8 cellular contexts compared by ENCODE assay signal in the genomic region with DNA sequence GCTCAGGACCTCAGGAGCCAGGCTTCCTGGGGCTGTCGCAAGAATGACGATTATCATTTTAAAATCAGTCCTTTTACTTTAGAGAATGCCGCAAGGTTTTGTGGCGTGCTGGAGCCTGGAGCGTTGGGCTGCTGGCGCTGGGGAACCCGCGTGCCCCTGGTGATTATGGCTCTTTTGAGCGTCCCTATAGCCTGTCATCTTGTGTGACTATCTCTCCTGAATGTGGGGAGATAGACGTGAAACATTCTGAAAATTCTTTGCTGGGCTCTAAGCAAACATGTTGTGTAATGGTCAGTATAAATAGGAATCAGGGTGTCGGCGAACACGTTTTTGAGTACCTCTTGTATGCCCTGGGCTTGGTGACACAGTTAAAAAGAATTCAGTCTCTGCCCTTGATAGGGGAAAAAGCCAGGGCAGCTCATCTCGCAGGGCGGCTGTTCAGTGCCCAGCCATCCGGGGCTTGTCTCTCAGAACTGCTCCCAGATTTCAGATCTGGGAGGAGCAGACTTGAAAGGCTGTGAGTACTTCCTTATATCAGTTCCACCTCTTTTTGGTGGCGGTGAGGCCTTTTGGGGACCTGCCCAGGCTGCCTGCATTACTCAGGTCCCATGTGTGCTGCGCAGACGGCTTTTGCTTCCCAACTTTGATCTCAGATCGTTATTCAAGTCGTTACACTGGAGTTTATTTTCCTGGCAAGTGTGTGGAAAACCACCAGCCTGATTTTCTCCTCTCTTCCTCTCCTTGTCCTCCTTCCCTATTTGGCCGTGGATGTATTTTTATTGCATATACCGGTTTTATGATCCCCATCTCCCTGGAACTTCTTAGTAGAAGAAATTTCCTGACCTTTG. TPM values are rescaled to one million over a fixed set of nuclear protein-coding genes. Genes with fewer than 3 reads are reported as not detected.
DNase-seq lines count a peak whose midpoint lies in the region; ATAC-seq and TF ChIP-seq lines count a peak whose summit lies in the region.

No MANE protein-coding gene starts in this region.

- H3K9me3 ChIP-seq in mucosa of rectum (ENCODE audit: control insufficient read depth in 2 of 2, low read length in 2 of 2) (no peaks in the 10 kb centered on the region), thymus (ENCODE audit: control insufficient read depth) (no peaks in the 10 kb centered on the region)

- TF ChIP-seq POLR2A in NB4 (IDR thresholded peaks at IDR 0.05; ENCODE audit: extremely low read depth, insufficient read length) = no peak

- DNase-seq in CMK (ENCODE audit: low read depth) (peak; percentile 52), NB4 (ENCODE audit: low read depth) (peak; percentile 87), epithelial cell of esophagus (ENCODE audit: low read depth) (peak; percentile 86), ecto neural progenitor cell (ENCODE audit: low spot score) (no peak)
- peak; percentile 51 to 53 for DNase-seq in activated CD4-positive, alpha-beta T cell treated with anti-CD3 and anti-CD28 coated beads, Interleukin-2, amount 50 U/mL, for 4 hours

- H3K9ac ChIP-seq in mucosa of rectum (ENCODE audit: low read depth in 1 of 2, low read length in 2 of 2) = peak overlapping the region; percentile 88

- H3K27ac ChIP-seq in mucosa of rectum (ENCODE audit: low read depth in 2 of 2, low read length in 2 of 2) (peak overlapping the region; percentile 93 to 97), thymus (ENCODE audit: low read depth) (peak overlapping the region; percentile 94)

- WGBS in thymus = 8% methylated on average over 23 of the region's 23 CpGs

- no peaks in the 10 kb centered on the region for H3K27me3 ChIP-seq in mucosa of rectum (ENCODE audit: control insufficient read depth in 2 of 2, insufficient read depth in 2 of 2, low read length in 2 of 2)
- no peaks in the 10 kb centered on the region for H3K27me3 ChIP-seq in thymus (ENCODE audit: control insufficient read depth, insufficient read depth)

- TF ChIP-seq CTCF in NB4 (IDR thresholded peaks at IDR 0.05; ENCODE audit: low read depth, low read length) (no peak), epithelial cell of esophagus (IDR thresholded peaks at IDR 0.05; ENCODE audit: insufficient read depth, low read depth, low read length, missing control alignments) (no peak)

- ATAC-seq in GM21447 (IDR thresholded peaks at IDR 0.05; ENCODE audit: unreplicated experiment) = peak; percentile 20

- H3K4me1 ChIP-seq in mucosa of rectum (ENCODE audit: control insufficient read depth in 2 of 2, insufficient read depth in 2 of 2, low read length in 2 of 2) (peaks cover 24 to 29% of the 10 kb centered on the region in 2 donors), thymus (ENCODE audit: control insufficient read depth, insufficient read depth, low read length) (peaks cover 40% of the 10 kb centered on the region)

- peaks cover 0 to 2% of the 10 kb centered on the region in 2 donors for H3K36me3 ChIP-seq in mucosa of rectum (ENCODE audit: control insufficient read depth in 2 of 2, insufficient read depth in 2 of 2, low read length in 2 of 2)
- H3K36me3 ChIP-seq in thymus (ENCODE audit: control insufficient read depth, insufficient read depth) = peaks cover 11% of the 10 kb centered on the region

- peak overlapping the region; percentile 87 for H3K4me3 ChIP-seq in NB4 (ENCODE audit: low read depth, low read length)
- peak overlapping the region; percentile 82 for H3K4me3 ChIP-seq in epithelial cell of esophagus (ENCODE audit: low read length)
- peak overlapping the region; percentile 78 to 80 for H3K4me3 ChIP-seq in mucosa of rectum (ENCODE audit: low read length in 2 of 2)
- H3K4me3 ChIP-seq in thymus (ENCODE audit: low read length) = peak overlapping the region; percentile 99

RNA-seq across cellular contexts. Expression of a gene that starts 1.0 kb away (rescaled TPM):
- polyA plus RNA-seq in thymus = 47.3 TPM

RNA-seq across cellular contexts. Expression of a gene that starts 20.1 kb away (rescaled TPM):
- 13.1 TPM for polyA plus RNA-seq in thymus

RNA-seq across cellular contexts. Expression of a gene that starts 29.4 kb away (rescaled TPM):
- polyA plus RNA-seq in thymus = 10.7 TPM

RNA-seq across cellular contexts. Expression of a gene that starts 45.4 kb away (rescaled TPM):
- polyA plus RNA-seq in thymus = 12.8 TPM

RNA-seq across cellular contexts. Expression of a gene that starts 45.5 kb away (rescaled TPM):
- polyA plus RNA-seq in thymus = 65.5 TPM
